In genomic region chr7:139341058-139341775, GRCh38 we compare ENCODE assay signal across 8 cellular contexts. TPM values are rescaled to one million over a fixed set of nuclear protein-coding genes. Genes with fewer than 3 reads are reported as not detected.
DNase-seq lines count a peak whose midpoint lies in the region; ATAC-seq and TF ChIP-seq lines count a peak whose summit lies in the region.

TSS of gene FMC1 (plus strand) at chr7:139341337. CDS start at chr7:139341385, 48 bp downstream.

- ATAC-seq in HG03378 (IDR thresholded peaks at IDR 0.05; ENCODE audit: unreplicated experiment) (peak; percentile 39), left colon (peak; percentile 74)
- peak; percentile 71 for ATAC-seq in activated CD4-positive, alpha-beta T cell treated with anti-CD3 and anti-CD28 coated beads for 36 hours

- TF ChIP-seq POLR2A in GM19099 (IDR thresholded peaks at IDR 0.05; ENCODE audit: extremely low read depth, insufficient read length, low read depth): peak; percentile 69

- intact Hi-C loops in activated CD4-positive, alpha-beta T cell treated with anti-CD3 and anti-CD28 coated beads for 36 hours (cut with DNase I, micrococcal nuclease): loop anchor here (1.0 to 10.0 kb wide), 11 partner anchors 110 to 1574 kb away; partner anchors contain the start of genes KDM7A (in 2 of the 2), UBN2 (in 2 of the 2), PARP12 (in 1 of the 2) and TRIM24 (in 1 of the 2)
- intact Hi-C loops in left colon (cut with DNase I, micrococcal nuclease): no loop called here

- H3K4me3 ChIP-seq in BJ (ENCODE audit: low read depth, low read length) (peak within 1 kb of the TSS; percentile 91), choroid plexus epithelial cell (ENCODE audit: low read depth, low read length) (peak within 1 kb of the TSS; percentile 78)

- peak within 1 kb of the TSS; percentile 99 for H3K27ac Mint-ChIP-seq in activated CD4-positive, alpha-beta T cell treated with anti-CD3 and anti-CD28 coated beads for 36 hours

- TF ChIP-seq CTCF in BJ (IDR thresholded peaks at IDR 0.05; ENCODE audit: insufficient read depth, low read depth, low read length) (peak; percentile 41; the same call in 1 of the 2 replicates), choroid plexus epithelial cell (conservative IDR thresholded peaks at IDR 0.05; ENCODE audit: low read depth, low read length) (no peak)

- peaks cover 25% of the 10 kb centered on the region for H3K4me1 Mint-ChIP-seq in activated CD4-positive, alpha-beta T cell treated with anti-CD3 and anti-CD28 coated beads for 36 hours

- H3K4me3 Mint-ChIP-seq in activated CD4-positive, alpha-beta T cell treated with anti-CD3 and anti-CD28 coated beads for 36 hours: peak within 1 kb of the TSS; percentile 97

- H3K27me3 ChIP-seq in BJ (ENCODE audit: control insufficient read depth, insufficient read depth, low read length): no peaks in the 10 kb centered on the region

- CTCF ChIA-PET in BJ (lab: Yijun Ruan, JAX): no interaction called here
- CTCF ChIA-PET in activated CD4-positive, alpha-beta T cell treated with anti-CD3 and anti-CD28 coated beads for 36 hours (lab: Charles Lee): no interaction called here

- DNase-seq in BJ (ENCODE audit: low read depth) (peak; percentile 49), NCI-H446 treated with DMSO at 0.1 percent for 48 hours (lab: John Stamatoyannopoulos, UW) (peak; percentile 91), choroid plexus epithelial cell (ENCODE audit: low read depth) (peak; percentile 97), left colon (peak; percentile 95 to 96)
- peak; percentile 90 for DNase-seq in activated CD4-positive, alpha-beta T cell treated with anti-CD3 and anti-CD28 coated beads for 36 hours
- DNase-seq in stimulated activated CD4-positive, alpha-beta T cell treated with anti-CD3 and anti-CD28 coated beads, Interleukin-1b, Interleukin-23, amount 100 ng/mL, for 4 hours (ENCODE audit: low read depth in 2 of 2): peak; percentile 70 to 71

- H3K36me3 ChIP-seq in BJ (ENCODE audit: control insufficient read depth, insufficient read depth, low read length): no peaks in the 10 kb centered on the region

- peaks cover 6% of the 10 kb centered on the region for H3K9me3 Mint-ChIP-seq in activated CD4-positive, alpha-beta T cell treated with anti-CD3 and anti-CD28 coated beads for 36 hours (ENCODE audit: low read depth)

- POLR2A ChIA-PET in BJ (lab: Charles Lee): no interaction called here
- POLR2A ChIA-PET in activated CD4-positive, alpha-beta T cell treated with anti-CD3 and anti-CD28 coated beads for 36 hours (lab: Charles Lee): interaction anchor here (2.2 kb wide), 1 partner anchor 18 kb away, joined by 17 read pairs; the partner anchor contains the start of gene LUC7L2

- H3K27me3 Mint-ChIP-seq in activated CD4-positive, alpha-beta T cell treated with anti-CD3 and anti-CD28 coated beads for 36 hours: peaks cover 2% of the 10 kb centered on the region

- peaks cover 22% of the 10 kb centered on the region for H3K36me3 Mint-ChIP-seq in activated CD4-positive, alpha-beta T cell treated with anti-CD3 and anti-CD28 coated beads for 36 hours (ENCODE audit: low read depth)

RNA-seq across cellular contexts. Expression of gene FMC1, which starts in this region (rescaled TPM):
- polyA plus RNA-seq in BJ (2011; rRNA removed): 9.9 and 12.1 TPM in 2 replicates
- polyA minus RNA-seq in BJ (2011; rRNA and poly(A)+ RNA removed): 5.4 and 6.5 TPM in 2 replicates
- total RNA-seq in activated CD4-positive, alpha-beta T cell treated with anti-CD3 and anti-CD28 coated beads for 36 hours: 1 to 10 TPM; 1.7 to 7.8 TPM
- 10 to 100 TPM; 18.8 to 23.5 TPM for total RNA-seq in left colon

Comparison
In these comparisons a context has a peak if more than half of its experiments do, and no peak if none do; other contexts are left out.
1. Peak in every context shown above with its lines: DNase-seq, ATAC-seq and H3K4me3 ChIP-seq.
2. intact Hi-C loops: an anchor here in activated CD4-positive, alpha-beta T cell treated with anti-CD3 and anti-CD28 coated beads for 36 hours (1.0 to 10.0 kb wide); none called in left colon.